In genomic region chr2:212005077-212005671, GRCh38 we compare ENCODE assay signal across 8 cellular contexts.
A peak's percentile ranks its signal among the peaks of the same experiment; 100 is the strongest.
DNase-seq lines count a peak whose midpoint lies in the region; ATAC-seq and TF ChIP-seq lines count a peak whose summit lies in the region.

No MANE protein-coding gene starts in this region.

- no peak overlapping the region for H3K27ac ChIP-seq in dorsolateral prefrontal cortex
- H3K27ac ChIP-seq in gastrocnemius medialis: no peak overlapping the region

- no peaks in the 10 kb centered on the region for H3K27me3 ChIP-seq in dorsolateral prefrontal cortex
- no peaks in the 10 kb centered on the region for H3K27me3 ChIP-seq in gastrocnemius medialis

- no peak for TF ChIP-seq POLR2A in gastrocnemius medialis (IDR thresholded peaks at IDR 0.05)

- H3K4me1 ChIP-seq in gastrocnemius medialis: peaks cover 0 to 6% of the 10 kb centered on the region in 2 donors

- H3K36me3 Mint-ChIP-seq in neural crest cell (ENCODE audit: low read depth): no peaks in the 10 kb centered on the region

- no peak overlapping the region for H3K4me3 Mint-ChIP-seq in neural crest cell

- in situ Hi-C loops in gastrocnemius medialis (cut with MboI; ENCODE audit: low sequenced_read_pairs in 4 of 4): no loop called here

- no peaks in the 10 kb centered on the region for H3K9me3 ChIP-seq in gastrocnemius medialis

- ATAC-seq in GM18508 (IDR thresholded peaks at IDR 0.05; ENCODE audit: insufficient read depth, unreplicated experiment) (peak; percentile 85), HG02973 (IDR thresholded peaks at IDR 0.05; ENCODE audit: unreplicated experiment) (peak; percentile 89), gastrocnemius medialis (no peak), HG03469 (IDR thresholded peaks at IDR 0.05; ENCODE audit: unreplicated experiment) (no peak)

- no peak overlapping the region for H3K27ac Mint-ChIP-seq in neural crest cell (ENCODE audit: unreplicated experiment)

- DNase-seq in AG09319 (ENCODE audit: extremely low read depth, low read depth) (no peak), NCI-H526 treated with DMSO at 0.1 percent for 48 hours (lab: John Stamatoyannopoulos, UW) (peak; percentile 40), dorsolateral prefrontal cortex (peak in 4 of 10 donors; percentile 21 to 39 (median 26)), neural crest cell (ENCODE audit: low read depth, low spot score) (peak; percentile 35), gastrocnemius medialis (no peak)

- H3K27me3 Mint-ChIP-seq in neural crest cell (ENCODE audit: low read depth): no peaks in the 10 kb centered on the region

- intact Hi-C loops in dorsolateral prefrontal cortex (cut with DNase I): no loop called here
- intact Hi-C loops in gastrocnemius medialis (cut with DNase I; ENCODE audit: low total_unique reads): no loop called here

- TF ChIP-seq CTCF in AG09319 (IDR thresholded peaks at IDR 0.05; ENCODE audit: low read depth, low read length): peak; percentile 71
- peak in 50 of 56 donors; percentile 9 to 59 (median 40) for TF ChIP-seq CTCF in dorsolateral prefrontal cortex (IDR thresholded peaks at IDR 0.05 in 54 of 56, conservative IDR thresholded peaks at IDR 0.05 in 2 of 56; ENCODE audit: low read depth in 1 of 56, partially characterized antibody in 56 of 56)
- TF ChIP-seq CTCF in neural crest cell (conservative IDR thresholded peaks at IDR 0.05): peak; percentile 69
- TF ChIP-seq CTCF in gastrocnemius medialis (IDR thresholded peaks at IDR 0.05 in 4 of 5, conservative IDR thresholded peaks at IDR 0.05 in 1 of 5): peak in 1 of 5 experiments; percentile 25

- no peak overlapping the region for H3K4me3 ChIP-seq in dorsolateral prefrontal cortex
- no peak overlapping the region for H3K4me3 ChIP-seq in gastrocnemius medialis

- H3K36me3 ChIP-seq in gastrocnemius medialis: no peaks in the 10 kb centered on the region

- H3K9me3 Mint-ChIP-seq in neural crest cell: no peaks in the 10 kb centered on the region

- H3K4me1 Mint-ChIP-seq in neural crest cell: peaks cover 16% of the 10 kb centered on the region

Comparison
In these comparisons a context has a peak if more than half of its experiments do, and no peak if none do; other contexts are left out.
1. DNase-seq: peak in NCI-H526 treated with DMSO at 0.1 percent for 48 hours (single experiment) and neural crest cell (single experiment); none in AG09319 (single experiment) and gastrocnemius medialis (0 of 2).
2. ATAC-seq: peak in GM18508 (single experiment) and HG02973 (single experiment); none in gastrocnemius medialis (0 of 2) and HG03469 (single experiment).